10 cellular contexts compared by ENCODE assay signal in genomic region chr10:110815354-110816004, GRCh38. TPM values are rescaled to one million over a fixed set of nuclear protein-coding genes. Genes with fewer than 3 reads are reported as not detected.
DNase-seq lines count a peak whose midpoint lies in the region; ATAC-seq lines count a peak whose summit lies in the region.
"Had no signal": no experiment of that assay in that cellular context is flagged by ENCODE, and none has a peak within 500 bp of the region (broad histone marks: within the 10 kb centered on the region; RNA-seq: fewer than 3 reads in every experiment).

No MANE protein-coding gene starts in this region.

- H3K27ac Mint-ChIP-seq in stimulated activated memory B cell treated with anti-CD40 and anti-IgM and Interleukin-4, amounts not matched to agents 10 μg/mL and 1 μg/mL and 100 μg/mL, for 72 hours: peak overlapping the region; percentile 70
- H3K27ac Mint-ChIP-seq: activated naive CD4-positive, alpha-beta T cell treated with anti-CD3 and anti-CD28 coated beads, Interleukin-2, amount 50 U/mL, for 24 hours had no signal

- H3K4me3 Mint-ChIP-seq in activated T-cell treated with anti-CD3 and anti-CD28 coated beads, Interleukin-2, amount 50 U/mL, for 4 hours: no peak overlapping the region
- no peak overlapping the region for H3K4me3 Mint-ChIP-seq in stimulated activated memory B cell treated with anti-CD40 and anti-IgM and Interleukin-4, amounts not matched to agents 10 μg/mL and 1 μg/mL and 100 μg/mL, for 72 hours
- H3K4me3 Mint-ChIP-seq: activated naive CD4-positive, alpha-beta T cell treated with anti-CD3 and anti-CD28 coated beads, Interleukin-2, amount 50 U/mL, for 24 hours had no signal

- peaks cover 28% of the 10 kb centered on the region for H3K4me1 Mint-ChIP-seq in activated T-cell treated with anti-CD3 and anti-CD28 coated beads, Interleukin-2, amount 50 U/mL, for 4 hours (ENCODE audit: low read depth)
- H3K4me1 Mint-ChIP-seq in stimulated activated memory B cell treated with anti-CD40 and anti-IgM and Interleukin-4, amounts not matched to agents 10 μg/mL and 1 μg/mL and 100 μg/mL, for 72 hours: peaks cover 34% of the 10 kb centered on the region

- no peaks in the 10 kb centered on the region for H3K36me3 Mint-ChIP-seq in activated T-cell treated with anti-CD3 and anti-CD28 coated beads, Interleukin-2, amount 50 U/mL, for 4 hours (ENCODE audit: insufficient read depth)
- no peaks in the 10 kb centered on the region for H3K36me3 Mint-ChIP-seq in stimulated activated memory B cell treated with anti-CD40 and anti-IgM and Interleukin-4, amounts not matched to agents 10 μg/mL and 1 μg/mL and 100 μg/mL, for 72 hours
- H3K36me3 Mint-ChIP-seq: activated naive CD4-positive, alpha-beta T cell treated with anti-CD3 and anti-CD28 coated beads, Interleukin-2, amount 50 U/mL, for 24 hours had no signal

- peak; percentile 79 to 83 for ATAC-seq in activated T-cell treated with anti-CD3 and anti-CD28 coated beads, Interleukin-2, amount 50 U/mL, for 4 hours
- peak; percentile 81 for ATAC-seq in HG02623 (IDR thresholded peaks at IDR 0.05; ENCODE audit: unreplicated experiment)
- peak; percentile 84 for ATAC-seq in stimulated activated memory B cell treated with anti-CD40 and anti-IgM and Interleukin-4, amounts not matched to agents 10 μg/mL and 1 μg/mL and 100 μg/mL, for 72 hours

- DNase-seq in activated T-cell treated with anti-CD3 and anti-CD28 coated beads, Interleukin-2, amount 50 U/mL, for 4 hours: no peak
- no peak for DNase-seq in activated T-cell treated with anti-CD3 and anti-CD28 coated beads, Interleukin-2, amount 50 U/mL, for 48 hours
- peak; percentile 36 for DNase-seq in NCI-H446 treated with DMSO at 0.1 percent for 48 hours (lab: John Stamatoyannopoulos, UW)
- no peak for DNase-seq in globus pallidus (ENCODE audit: low spot score)
- no peak for DNase-seq in DMS79 treated with DMSO at 0.1 percent for 48 hours (lab: John Stamatoyannopoulos, UW)
- no peak for DNase-seq in GM03348 (ENCODE audit: low spot score)
- DNase-seq: NCI-H1105 treated with DMSO at 0.1 percent for 48 hours had no signal

- no peaks in the 10 kb centered on the region for H3K27me3 Mint-ChIP-seq in activated T-cell treated with anti-CD3 and anti-CD28 coated beads, Interleukin-2, amount 50 U/mL, for 4 hours (ENCODE audit: low read depth)
- H3K27me3 Mint-ChIP-seq in stimulated activated memory B cell treated with anti-CD40 and anti-IgM and Interleukin-4, amounts not matched to agents 10 μg/mL and 1 μg/mL and 100 μg/mL, for 72 hours: no peaks in the 10 kb centered on the region
- H3K27me3 Mint-ChIP-seq: activated naive CD4-positive, alpha-beta T cell treated with anti-CD3 and anti-CD28 coated beads, Interleukin-2, amount 50 U/mL, for 24 hours had no signal

- H3K9me3 Mint-ChIP-seq in activated T-cell treated with anti-CD3 and anti-CD28 coated beads, Interleukin-2, amount 50 U/mL, for 4 hours: no peaks in the 10 kb centered on the region
- H3K9me3 Mint-ChIP-seq in stimulated activated memory B cell treated with anti-CD40 and anti-IgM and Interleukin-4, amounts not matched to agents 10 μg/mL and 1 μg/mL and 100 μg/mL, for 72 hours: no peaks in the 10 kb centered on the region
- H3K9me3 Mint-ChIP-seq: activated naive CD4-positive, alpha-beta T cell treated with anti-CD3 and anti-CD28 coated beads, Interleukin-2, amount 50 U/mL, for 24 hours had no signal

RNA-seq across cellular contexts. Expression of gene PDCD4, which starts 56.2 kb away (rescaled TPM):
- total RNA-seq in activated T-cell treated with anti-CD3 and anti-CD28 coated beads, Interleukin-2, amount 50 U/mL, for 4 hours: 10 to 100 TPM; 36.5 to 55.1 (median 41.3) TPM
